8 cellular contexts compared by ENCODE assay signal in genomic region chr6:34237316-34237721, GRCh38. TPM values are rescaled to one million over a fixed set of nuclear protein-coding genes. Genes with fewer than 3 reads are reported as not detected.
DNase-seq lines count a peak whose midpoint lies in the region; ATAC-seq and TF ChIP-seq lines count a peak whose summit lies in the region.

No MANE protein-coding gene starts in this region.

- DNase-seq in NCI-H2171 (lab: John Stamatoyannopoulos, UW): peak; percentile 38
- DNase-seq in NCI-H2171 treated with DMSO at 0.1 percent for 48 hours (lab: John Stamatoyannopoulos, UW): no peak
- DNase-seq in osteoblast (ENCODE audit: insufficient read length, low spot score, missing footprints): peak; percentile 95
- no peak for DNase-seq in SIG-M5 treated with dmso at 0.1 percent for 504 hours (lab: John Stamatoyannopoulos, UW; ENCODE audit: unreplicated experiment)
- DNase-seq in pons (ENCODE audit: low spot score): no peak

- ATAC-seq in HG02840 (IDR thresholded peaks at IDR 0.05; ENCODE audit: low FRiP score, unreplicated experiment) (peak; percentile 14), esophagus mucosa (peak; percentile 1)

- no peaks in the 10 kb centered on the region for H3K27me3 ChIP-seq in SU-DHL-6 (ENCODE audit: low read length)
- H3K27me3 ChIP-seq in osteoblast (ENCODE audit: insufficient read depth, low read length): no peaks in the 10 kb centered on the region

- peak overlapping the region; percentile 84 for H3K4me2 ChIP-seq in SU-DHL-6 (ENCODE audit: low read depth, low read length, poor library complexity, severe bottlenecking)
- peak overlapping the region; percentile 82 for H3K4me2 ChIP-seq in osteoblast (ENCODE audit: insufficient read depth, low read length)

- H3K9me3 ChIP-seq in SU-DHL-6 (ENCODE audit: insufficient read depth, low read length) (no peaks in the 10 kb centered on the region), osteoblast (ENCODE audit: low read depth, low read length) (no peaks in the 10 kb centered on the region)

- TF ChIP-seq CTCF in SU-DHL-6 (IDR thresholded peaks at IDR 0.05; ENCODE audit: insufficient read depth, low read length, poor library complexity, severe bottlenecking) (no peak), osteoblast (IDR thresholded peaks at IDR 0.05; ENCODE audit: extremely low read depth, low read depth, low read length) (no peak)

- no peaks in the 10 kb centered on the region for H3K9me2 ChIP-seq in SU-DHL-6 (replicated peaks; ENCODE audit: insufficient read depth, low read length)

- H3K36me3 ChIP-seq in SU-DHL-6 (ENCODE audit: low read length) (peaks cover 23% of the 10 kb centered on the region), osteoblast (ENCODE audit: insufficient read depth, low read length) (peaks cover 22% of the 10 kb centered on the region)

- H2AFZ ChIP-seq in SU-DHL-6 (ENCODE audit: low read depth, low read length, severe bottlenecking): no peak overlapping the region
- H2AFZ ChIP-seq in osteoblast (ENCODE audit: low read length): peak overlapping the region; percentile 56

- peak overlapping the region; percentile 98 for H3K4me3 ChIP-seq in SU-DHL-6 (ENCODE audit: insufficient read depth, low read length, poor library complexity, severe bottlenecking)
- H3K4me3 ChIP-seq in osteoblast (ENCODE audit: insufficient read depth, low read length): peak overlapping the region; percentile 85

- H4K20me1 ChIP-seq in SU-DHL-6 (ENCODE audit: low read depth, low read length) (peaks cover 25% of the 10 kb centered on the region), osteoblast (ENCODE audit: insufficient read depth, low read length) (peaks cover 6% of the 10 kb centered on the region)

- H3K27ac ChIP-seq in SU-DHL-6 (ENCODE audit: low read depth, low read length) (peak overlapping the region; percentile 94), osteoblast (ENCODE audit: low read depth, low read length) (peak overlapping the region; percentile 48)

- peaks cover 35% of the 10 kb centered on the region for H3K4me1 ChIP-seq in osteoblast (ENCODE audit: insufficient read depth, low read length)

- H3K9ac ChIP-seq in SU-DHL-6 (ENCODE audit: low read length): peak overlapping the region; percentile 100

- H3K79me2 ChIP-seq in SU-DHL-6 (ENCODE audit: insufficient read depth, low read length): peaks cover 49% of the 10 kb centered on the region
- peaks cover 37% of the 10 kb centered on the region for H3K79me2 ChIP-seq in osteoblast (ENCODE audit: insufficient read depth, low read length)

- H3F3A ChIP-seq in SU-DHL-6 (ENCODE audit: insufficient read depth): peaks cover 49% of the 10 kb centered on the region

RNA-seq across cellular contexts. Expression of gene HMGA1, which starts 0.6 kb away (rescaled TPM):
- total RNA-seq in esophagus mucosa: 244 TPM
- total RNA-seq in osteoblast: 59.4 and 82.8 TPM in 2 replicates

RNA-seq across cellular contexts. Expression of gene SMIM29, which starts 11.5 kb away (rescaled TPM):
- total RNA-seq in esophagus mucosa (30.6 TPM), osteoblast (35.1 and 44.2 TPM in 2 replicates)

Comparison
In these comparisons a context has a peak if more than half of its experiments do, and no peak if none do; other contexts are left out.
1. DNase-seq: peak in NCI-H2171 (single experiment) and osteoblast (single experiment); none in NCI-H2171 treated with DMSO at 0.1 percent for 48 hours (single experiment), SIG-M5 treated with dmso at 0.1 percent for 504 hours (single experiment) and pons (single experiment).